In genomic region chr1:153919879-153920852, GRCh38 we compare ENCODE assay signal across 8 cellular contexts. TPM values are rescaled to one million over a fixed set of nuclear protein-coding genes. Genes with fewer than 3 reads are reported as not detected.
A peak's percentile ranks its signal among the peaks of the same experiment; 100 is the strongest.
DNase-seq lines count a peak whose midpoint lies in the region; ATAC-seq and TF ChIP-seq lines count a peak whose summit lies in the region.

No MANE protein-coding gene starts in this region.

- CTCF ChIA-PET in BJ (lab: Yijun Ruan, JAX), result interaction anchor here (1.2 to 3.3 kb wide), 3 partner anchors 10 to 123 kb away, joined by 3 to 15 read pairs (median 9); no protein-coding TSS in a partner anchor
- CTCF ChIA-PET in WTC11 (lab: Charles Lee), result interaction anchor here (0.5 to 3.1 kb wide), 5 partner anchors 26 to 188 kb away, joined by 3 to 20 read pairs (median 4); partner anchors contain the start of genes CREB3L4, DENND4B and RAB13

- H3K27me3 ChIP-seq in BJ (ENCODE audit: control insufficient read depth, insufficient read depth, low read length), result no peaks in the 10 kb centered on the region

- H3K4me3 ChIP-seq in BJ (ENCODE audit: low read depth, low read length) (no peak overlapping the region), HFF-Myc (replicated peaks; ENCODE audit: low read depth, low read length) (peak overlapping the region; percentile 89)

- H3K27ac Mint-ChIP-seq in WTC11, result peak overlapping the region; percentile 74
- H3K27ac Mint-ChIP-seq in stimulated activated naive CD8-positive, alpha-beta T cell treated with anti-CD3 and anti-CD28 coated beads, Interleukin-15, Interleukin-2, amounts not matched to agents 100 ng/mL and 50 ng/mL, for 24 hours, result peak overlapping the region; percentile 90

- peaks cover 4% of the 10 kb centered on the region; the same call in 1 of the 2 replicates for H3K36me3 Mint-ChIP-seq in WTC11
- H3K36me3 Mint-ChIP-seq in stimulated activated naive CD8-positive, alpha-beta T cell treated with anti-CD3 and anti-CD28 coated beads, Interleukin-15, Interleukin-2, amounts not matched to agents 100 ng/mL and 50 ng/mL, for 24 hours (ENCODE audit: low read depth), result peaks cover 20% of the 10 kb centered on the region

- DNase-seq in BJ (ENCODE audit: low read depth) (no peak), HFF-Myc (ENCODE audit: extremely low read depth, low read depth) (peak; percentile 65), WTC11 (ENCODE audit: low spot score) (no peak), glomerular visceral epithelial cell (ENCODE audit: extremely low spot score) (peak; percentile 25), activated gamma-delta T cell treated with Interleukin-2 at 50 U/mL for 16 hours (no peak), HuH-7 (ENCODE audit: low spot score) (no peak)

- TF ChIP-seq CTCF in BJ (IDR thresholded peaks at IDR 0.05; ENCODE audit: insufficient read depth, low read depth, low read length) (peak; percentile 35; the same call in 1 of the 2 replicates), HFF-Myc (IDR thresholded peaks at IDR 0.05; ENCODE audit: low read depth, low read length, missing control alignments) (peak; percentile 21), WTC11 (IDR thresholded peaks at IDR 0.05) (no peak)

- no peaks in the 10 kb centered on the region; the same call in 1 of the 2 replicates for H3K36me3 ChIP-seq in BJ (ENCODE audit: control insufficient read depth, insufficient read depth, low read length)

- peaks cover 26% of the 10 kb centered on the region for H3K4me1 Mint-ChIP-seq in WTC11
- H3K4me1 Mint-ChIP-seq in stimulated activated naive CD8-positive, alpha-beta T cell treated with anti-CD3 and anti-CD28 coated beads, Interleukin-15, Interleukin-2, amounts not matched to agents 100 ng/mL and 50 ng/mL, for 24 hours (ENCODE audit: low read depth), result peaks cover 59% of the 10 kb centered on the region

- peak overlapping the region; percentile 93 for H3K4me3 Mint-ChIP-seq in WTC11
- H3K4me3 Mint-ChIP-seq in stimulated activated naive CD8-positive, alpha-beta T cell treated with anti-CD3 and anti-CD28 coated beads, Interleukin-15, Interleukin-2, amounts not matched to agents 100 ng/mL and 50 ng/mL, for 24 hours, result peak overlapping the region; percentile 91

- ATAC-seq in WTC11 (no peak), GM21576 (IDR thresholded peaks at IDR 0.05; ENCODE audit: unreplicated experiment) (no peak)

- H3K27me3 Mint-ChIP-seq in WTC11 (ENCODE audit: low read depth), result no peaks in the 10 kb centered on the region
- H3K27me3 Mint-ChIP-seq in stimulated activated naive CD8-positive, alpha-beta T cell treated with anti-CD3 and anti-CD28 coated beads, Interleukin-15, Interleukin-2, amounts not matched to agents 100 ng/mL and 50 ng/mL, for 24 hours, result no peaks in the 10 kb centered on the region

- H3K9me3 Mint-ChIP-seq in WTC11, result no peaks in the 10 kb centered on the region
- H3K9me3 Mint-ChIP-seq in stimulated activated naive CD8-positive, alpha-beta T cell treated with anti-CD3 and anti-CD28 coated beads, Interleukin-15, Interleukin-2, amounts not matched to agents 100 ng/mL and 50 ng/mL, for 24 hours, result no peaks in the 10 kb centered on the region

- POLR2A ChIA-PET in BJ (lab: Charles Lee) (no interaction called here), WTC11 (lab: Charles Lee) (interaction anchor here (1.0 kb wide), 1 partner anchor 70 kb away, joined by 3 read pairs; no protein-coding TSS in a partner anchor)

TF ChIP-seq in WTC11, 78 proteins besides CTCF, POLR2A, EP300 and RAD21:
- TF ChIP-seq PREB (CRISPR knock-in tag; IDR thresholded peaks at IDR 0.05; ENCODE audit: borderline replicate concordance) (no peak), NR3C1 (CRISPR knock-in tag; conservative IDR thresholded peaks at IDR 0.05; ENCODE audit: low read depth) (no peak), FOXJ3 (CRISPR knock-in tag; IDR thresholded peaks at IDR 0.05; ENCODE audit: borderline replicate concordance) (no peak), GTF2I (CRISPR knock-in tag; conservative IDR thresholded peaks at IDR 0.05) (no peak), SMAD4 (CRISPR knock-in tag; IDR thresholded peaks at IDR 0.05) (no peak), ZNF138 (CRISPR knock-in tag; conservative IDR thresholded peaks at IDR 0.05) (no peak), ZNF232 (CRISPR knock-in tag; IDR thresholded peaks at IDR 0.05) (no peak), ZNF396 (CRISPR knock-in tag; IDR thresholded peaks at IDR 0.05; ENCODE audit: borderline replicate concordance) (no peak), ZNF263 (CRISPR knock-in tag; IDR thresholded peaks at IDR 0.05; ENCODE audit: low read depth) (no peak), E2F4 (CRISPR knock-in tag; IDR thresholded peaks at IDR 0.05; ENCODE audit: borderline replicate concordance, low read depth) (no peak), ATF1 (CRISPR knock-in tag; IDR thresholded peaks at IDR 0.05) (no peak), ELF4 (CRISPR knock-in tag; IDR thresholded peaks at IDR 0.05; ENCODE audit: low read depth) (no peak)

RNA-seq across cellular contexts. Expression of gene GATAD2B, which starts 2.6 kb away (rescaled TPM):
- 3.6 and 4.4 TPM in 2 replicates for polyA plus RNA-seq in BJ (2011; rRNA removed)
- 12.6 and 19.0 TPM in 2 replicates for polyA minus RNA-seq in BJ (2011; rRNA and poly(A)+ RNA removed)
- total RNA-seq in WTC11 (2021), result 42.1 to 46.9 TPM (median 44.5 TPM) in 3 replicates

RNA-seq across cellular contexts. Expression of gene DENND4B, which starts 26.4 kb away (rescaled TPM):
- polyA plus RNA-seq in BJ (2011; rRNA removed), result 10.1 and 17.6 TPM in 2 replicates
- 15.9 and 22.5 TPM in 2 replicates for polyA minus RNA-seq in BJ (2011; rRNA and poly(A)+ RNA removed)
- total RNA-seq in WTC11 (2021), result 88.9 to 93.9 TPM (median 93.1 TPM) in 3 replicates

RNA-seq across cellular contexts. Expression of gene CRTC2, which starts 38.2 kb away (rescaled TPM):
- polyA plus RNA-seq in BJ (2011; rRNA removed), result 17.7 and 25.2 TPM in 2 replicates
- polyA minus RNA-seq in BJ (2011; rRNA and poly(A)+ RNA removed), result 33.8 and 37.9 TPM in 2 replicates
- 34.7 to 43.7 TPM (median 38.1 TPM) in 3 replicates for total RNA-seq in WTC11 (2021)

RNA-seq across cellular contexts. Expression of gene SLC39A1, which starts 43.2 kb away (rescaled TPM):
- 97.6 and 121 TPM in 2 replicates for polyA plus RNA-seq in BJ (2011; rRNA removed)
- polyA minus RNA-seq in BJ (2011; rRNA and poly(A)+ RNA removed), result 47.4 and 67.6 TPM in 2 replicates
- total RNA-seq in WTC11 (2021), result 185 to 204 TPM (median 193 TPM) in 3 replicates

RNA-seq across cellular contexts. Expression of gene CREB3L4, which starts 47.5 kb away (rescaled TPM):
- 8.0 and 8.7 TPM in 2 replicates for polyA plus RNA-seq in BJ (2011; rRNA removed)
- polyA minus RNA-seq in BJ (2011; rRNA and poly(A)+ RNA removed), result 3.6 and 6.2 TPM in 2 replicates
- total RNA-seq in WTC11 (2021), result 33.1 to 35.2 TPM (median 34.6 TPM) in 3 replicates

Comparison
In these comparisons a context has a peak if more than half of its experiments do, and no peak if none do; other contexts are left out.
1. DNase-seq: peak in HFF-Myc (single experiment) and glomerular visceral epithelial cell (single experiment); none in BJ (single experiment), WTC11 (single experiment), activated gamma-delta T cell treated with Interleukin-2 at 50 U/mL for 16 hours (single experiment) and HuH-7 (single experiment).